In the genomic region with DNA sequence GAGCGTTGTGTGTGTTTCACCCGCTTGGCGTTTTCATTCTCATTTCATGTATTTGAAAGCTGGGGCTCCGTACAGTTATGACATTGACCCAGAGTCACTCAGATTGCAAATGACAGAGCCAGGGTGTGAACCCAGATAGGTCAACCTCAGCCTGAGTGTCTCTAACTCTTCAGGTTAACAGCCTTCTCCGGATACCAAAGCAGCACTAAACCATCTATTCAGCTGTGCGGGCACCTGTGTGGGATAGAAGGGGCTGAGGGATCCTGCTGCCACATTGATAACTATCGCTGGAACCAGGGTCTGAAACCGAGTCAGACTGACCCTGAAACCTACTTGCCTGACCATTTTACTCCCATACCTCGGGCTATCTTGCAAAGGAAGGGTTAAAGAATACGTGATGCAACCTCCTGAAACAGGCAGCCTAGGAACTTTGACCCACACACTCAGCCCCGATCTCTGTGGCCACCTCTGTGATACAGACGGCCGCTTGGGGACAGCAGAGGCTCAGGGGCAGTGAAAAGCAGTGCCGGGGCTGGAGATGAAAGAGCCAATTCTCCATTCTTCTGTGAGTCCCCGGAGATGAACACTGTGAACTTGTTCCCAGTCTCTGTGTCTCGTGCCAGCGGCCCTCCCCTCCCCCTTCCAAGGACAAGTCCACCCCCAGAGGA, we compare ENCODE assay signal across 8 cellular contexts.
DNase-seq lines count a peak whose midpoint lies in the region; ATAC-seq, FAIRE-seq and TF ChIP-seq lines count a peak whose summit lies in the region.

No MANE protein-coding gene starts in this region.

- WGBS in spleen, 5 donors: 43 to 50% (median 45%) methylated on average over 17 of the region's 17 CpGs

- H3K27ac ChIP-seq in spleen: no peak overlapping the region

- H3K4me3 ChIP-seq in astrocyte of the spinal cord (ENCODE audit: low read depth, low read length): no peak overlapping the region
- H3K4me3 ChIP-seq in spleen: peak overlapping the region in 1 of 8 donors; percentile 0

- no peak for FAIRE-seq in GM12891 (lab: Jason Lieb, UNC)

- no peak for TF ChIP-seq POLR2A in spleen (IDR thresholded peaks at IDR 0.05)
- TF ChIP-seq POLR2A in GM12891 (IDR thresholded peaks at IDR 0.05; ENCODE audit: low read depth, low read length): no peak

- H3K9me3 ChIP-seq in spleen: no peaks in the 10 kb centered on the region

- TF ChIP-seq CTCF in astrocyte of the spinal cord (IDR thresholded peaks at IDR 0.05; ENCODE audit: low read depth, low read length) (peak; percentile 86), spleen (IDR thresholded peaks at IDR 0.05 in 8 of 11, conservative IDR thresholded peaks at IDR 0.05 in 3 of 11) (peak; percentile 36 to 70 (median 59))

- H3K4me1 ChIP-seq in spleen: peaks cover 0 to 4% (median 0%) of the 10 kb centered on the region in 6 donors

- peaks cover 0 to 13% (median 0%) of the 10 kb centered on the region in 7 donors for H3K27me3 ChIP-seq in spleen (replicated peaks in 1 of 7)

- in situ Hi-C loops in KBM-7 (cut with MboI; ENCODE audit: low pct_unique_long_range_greater_than_20kb, low sequenced_read_pairs): no loop called here
- in situ Hi-C loops in astrocyte of the spinal cord (cut with HindIII; ENCODE audit: low sequenced_read_pairs): no loop called here

- no peaks in the 10 kb centered on the region for H3K36me3 ChIP-seq in spleen

- intact Hi-C loops in spleen (cut with DNase I; ENCODE audit: low total_unique reads): loop anchor here (5.0 kb wide), 1 partner anchor 1746 kb away; no protein-coding TSS in a partner anchor

- DNase-seq in DMS53 (lab: John Stamatoyannopoulos, UW) (peak; percentile 83), KBM-7 (peak; percentile 66), astrocyte of the spinal cord (ENCODE audit: low read depth, low spot score) (peak; percentile 68), iPS DF 4.7 (ENCODE audit: extremely low read depth, low spot score) (peak; percentile 75), spleen (no peak), GM12891 (ENCODE audit: insufficient read length, low spot score) (no peak)

- no peak for ATAC-seq in HG02763 (IDR thresholded peaks at IDR 0.05; ENCODE audit: unreplicated experiment)
- no peak for ATAC-seq in SK-N-SH treated with all-trans-retinoic acid at 6 μM for 48 hours

TF ChIP-seq in GM12891, 5 proteins besides CTCF, POLR2A, EP300 and RAD21:
- TF ChIP-seq TAF1 (IDR thresholded peaks at IDR 0.05; ENCODE audit: low read depth, low read length) (no peak), POLR2AphosphoS5 (IDR thresholded peaks at IDR 0.05; ENCODE audit: low read depth, low read length) (no peak), PAX5 (IDR thresholded peaks at IDR 0.05; ENCODE audit: insufficient read depth, low read length, severe bottlenecking) (no peak), POU2F2 (IDR thresholded peaks at IDR 0.05; ENCODE audit: low read depth, low read length) (no peak)

TF ChIP-seq in SK-N-SH treated with all-trans-retinoic acid at 6 μM for 48 hours, 23 proteins besides CTCF, POLR2A, EP300 and RAD21:
- no peak for TF ChIP-seq CSDC2 (CRISPR knock-in tag; IDR thresholded peaks at IDR 0.05)
- no peak for TF ChIP-seq ISL1 (CRISPR knock-in tag; IDR thresholded peaks at IDR 0.05)
- TF ChIP-seq, protein P1, sequence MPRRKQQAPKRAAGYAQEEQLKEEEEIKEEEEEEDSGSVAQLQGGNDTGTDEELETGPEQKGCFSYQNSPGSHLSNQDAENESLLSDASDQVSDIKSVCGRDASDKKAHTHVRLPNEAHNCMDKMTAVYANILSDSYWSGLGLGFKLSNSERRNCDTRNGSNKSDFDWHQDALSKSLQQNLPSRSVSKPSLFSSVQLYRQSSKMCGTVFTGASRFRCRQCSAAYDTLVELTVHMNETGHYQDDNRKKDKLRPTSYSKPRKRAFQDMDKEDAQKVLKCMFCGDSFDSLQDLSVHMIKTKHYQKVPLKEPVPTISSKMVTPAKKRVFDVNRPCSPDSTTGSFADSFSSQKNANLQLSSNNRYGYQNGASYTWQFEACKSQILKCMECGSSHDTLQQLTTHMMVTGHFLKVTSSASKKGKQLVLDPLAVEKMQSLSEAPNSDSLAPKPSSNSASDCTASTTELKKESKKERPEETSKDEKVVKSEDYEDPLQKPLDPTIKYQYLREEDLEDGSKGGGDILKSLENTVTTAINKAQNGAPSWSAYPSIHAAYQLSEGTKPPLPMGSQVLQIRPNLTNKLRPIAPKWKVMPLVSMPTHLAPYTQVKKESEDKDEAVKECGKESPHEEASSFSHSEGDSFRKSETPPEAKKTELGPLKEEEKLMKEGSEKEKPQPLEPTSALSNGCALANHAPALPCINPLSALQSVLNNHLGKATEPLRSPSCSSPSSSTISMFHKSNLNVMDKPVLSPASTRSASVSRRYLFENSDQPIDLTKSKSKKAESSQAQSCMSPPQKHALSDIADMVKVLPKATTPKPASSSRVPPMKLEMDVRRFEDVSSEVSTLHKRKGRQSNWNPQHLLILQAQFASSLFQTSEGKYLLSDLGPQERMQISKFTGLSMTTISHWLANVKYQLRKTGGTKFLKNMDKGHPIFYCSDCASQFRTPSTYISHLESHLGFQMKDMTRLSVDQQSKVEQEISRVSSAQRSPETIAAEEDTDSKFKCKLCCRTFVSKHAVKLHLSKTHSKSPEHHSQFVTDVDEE (CRISPR knock-in tag; IDR thresholded peaks at IDR 0.05): no peak
- TF ChIP-seq GLIS3 (CRISPR knock-in tag; IDR thresholded peaks at IDR 0.05): no peak
- no peak for TF ChIP-seq ARNTL (CRISPR knock-in tag; IDR thresholded peaks at IDR 0.05; ENCODE audit: borderline replicate concordance, low read depth)
TF ChIP-seq in SK-N-SH treated with all-trans-retinoic acid at 6 μM for 48 hours: peak in this region for 0.

Comparison
In these comparisons a context has a peak if more than half of its experiments do, and no peak if none do; other contexts are left out.
1. DNase-seq: peak in DMS53 (single experiment), KBM-7 (single experiment), astrocyte of the spinal cord (single experiment) and iPS DF 4.7 (single experiment); none in spleen (single experiment) and GM12891 (single experiment).